In genomic region chr3:152322756-152323155, GRCh38 we compare ENCODE assay signal across 9 cellular contexts. TPM values are rescaled to one million over a fixed set of nuclear protein-coding genes. Genes with fewer than 3 reads are reported as not detected.
DNase-seq lines count a peak whose midpoint lies in the region; ATAC-seq lines count a peak whose summit lies in the region.
"Had no signal": no experiment of that assay in that cellular context is flagged by ENCODE, and none has a peak within 500 bp of the region (broad histone marks: within the 10 kb centered on the region; RNA-seq: fewer than 3 reads in every experiment).

No MANE protein-coding gene starts in this region.

- intact Hi-C loops in head of caudate nucleus (cut with DNase I) = no loop called here

- peaks cover 7 to 22% of the 10 kb centered on the region in 2 donors for H3K36me3 Mint-ChIP-seq in activated T-cell treated with anti-CD3 and anti-CD28 coated beads, Interleukin-2, amount 50 U/mL, for 72 hours (ENCODE audit: insufficient read depth in 2 of 2)
- H3K36me3 Mint-ChIP-seq in central memory CD8-positive, alpha-beta T cell (ENCODE audit: insufficient read depth) = peaks cover 17% of the 10 kb centered on the region

- H3K27me3 Mint-ChIP-seq in activated T-cell treated with anti-CD3 and anti-CD28 coated beads, Interleukin-2, amount 50 U/mL, for 72 hours (ENCODE audit: low read depth) = no peaks in the 10 kb centered on the region
- H3K27me3 Mint-ChIP-seq in central memory CD8-positive, alpha-beta T cell = no peaks in the 10 kb centered on the region

- H3K27ac ChIP-seq in substantia nigra (ENCODE audit: low read depth, low read length, poor library complexity, severe bottlenecking) = peak overlapping the region; percentile 29
- H3K27ac ChIP-seq: SJSA1 had no signal

- no peak for ATAC-seq in activated T-cell treated with anti-CD3 and anti-CD28 coated beads, Interleukin-2, amount 50 U/mL, for 72 hours (replicated peaks in 1 of 2)
- ATAC-seq in HG03354 (IDR thresholded peaks at IDR 0.05; ENCODE audit: poor library complexity, severe bottlenecking, unreplicated experiment) = peak; percentile 62
- ATAC-seq in central memory CD8-positive, alpha-beta T cell (replicated peaks; ENCODE audit: extremely low read depth, poor library complexity, severe bottlenecking) = peak; percentile 57

- DNase-seq in activated T-cell treated with anti-CD3 and anti-CD28 coated beads, Interleukin-2, amount 50 U/mL, for 72 hours = no peak
- no peak for DNase-seq in activated T-cell treated with anti-CD3 and anti-CD28 coated beads, Interleukin-2, amount 50 U/mL, for 48 hours
- no peak for DNase-seq in central memory CD8-positive, alpha-beta T cell (ENCODE audit: low spot score in 2 of 2)
- no peak for DNase-seq in substantia nigra (lab: John Stamatoyannopoulos, UW)
- no peak for DNase-seq in GM03348 (ENCODE audit: low spot score)
- DNase-seq in head of caudate nucleus = no peak
- no peak for DNase-seq in A172 (ENCODE audit: low spot score)

- peak overlapping the region; percentile 89 for H3K27ac Mint-ChIP-seq in activated T-cell treated with anti-CD3 and anti-CD28 coated beads, Interleukin-2, amount 50 U/mL, for 72 hours
- peak overlapping the region; percentile 61 for H3K27ac Mint-ChIP-seq in central memory CD8-positive, alpha-beta T cell (ENCODE audit: low read depth)

- H3K9me3 Mint-ChIP-seq in activated T-cell treated with anti-CD3 and anti-CD28 coated beads, Interleukin-2, amount 50 U/mL, for 72 hours = no peaks in the 10 kb centered on the region
- H3K9me3 Mint-ChIP-seq in central memory CD8-positive, alpha-beta T cell = no peaks in the 10 kb centered on the region

- peak overlapping the region; percentile 37 to 72 for H3K4me3 Mint-ChIP-seq in activated T-cell treated with anti-CD3 and anti-CD28 coated beads, Interleukin-2, amount 50 U/mL, for 72 hours
- H3K4me3 Mint-ChIP-seq in central memory CD8-positive, alpha-beta T cell = peak overlapping the region; percentile 57

- H3K4me1 Mint-ChIP-seq in activated T-cell treated with anti-CD3 and anti-CD28 coated beads, Interleukin-2, amount 50 U/mL, for 72 hours (ENCODE audit: low read depth) = peaks cover 92% of the 10 kb centered on the region
- H3K4me1 Mint-ChIP-seq in central memory CD8-positive, alpha-beta T cell = peaks cover 83% of the 10 kb centered on the region

RNA-seq across cellular contexts. Expression of gene MBNL1, which starts 54.0 kb away (rescaled TPM):
- 100 to 1,000 TPM; 299 to 323 TPM for total RNA-seq in activated T-cell treated with anti-CD3 and anti-CD28 coated beads, Interleukin-2, amount 50 U/mL, for 72 hours
- 137 and 161 TPM in 2 replicates for total RNA-seq in A172 (2014; rRNA removed; shearing (Covaris generic))

Comparison
In these comparisons a context has a peak if more than half of its experiments do, and no peak if none do; other contexts are left out.
1. ATAC-seq: peak in HG03354 (single experiment) and central memory CD8-positive, alpha-beta T cell (single experiment); none in activated T-cell treated with anti-CD3 and anti-CD28 coated beads, Interleukin-2, amount 50 U/mL, for 72 hours (0 of 2).